Comparison of ENCODE assay signal across 25 cellular contexts in genomic region chr6:69945192-69945591, GRCh38.
A peak's percentile ranks its signal among the peaks of the same experiment; 100 is the strongest.
DNase-seq lines count a peak whose midpoint lies in the region; ATAC-seq and FAIRE-seq lines count a peak whose summit lies in the region.
"Had no signal": no experiment of that assay in that cellular context is flagged by ENCODE, and none has a peak within 500 bp of the region (broad histone marks: within the 10 kb centered on the region; RNA-seq: fewer than 3 reads in every experiment).

No MANE protein-coding gene starts in this region.

- peak; percentile 57 for ATAC-seq in activated naive CD8-positive, alpha-beta T cell treated with anti-CD3 and anti-CD28 coated beads, Interleukin-2, amount 50 U/mL, for 24 hours
- ATAC-seq in activated T-helper 17 cell treated with anti-CD3 and anti-CD28 coated beads, Interleukin-2, amount 50 U/mL, for 72 hours (replicated peaks): peak; percentile 56
- ATAC-seq in HG02970 (IDR thresholded peaks at IDR 0.05; ENCODE audit: low FRiP score, unreplicated experiment) (no peak), HG02759 (IDR thresholded peaks at IDR 0.05; ENCODE audit: unreplicated experiment) (no peak)

- H3K27ac ChIP-seq in small intestine (ENCODE audit: low read depth in 1 of 2, low read length in 1 of 2): no peak overlapping the region
- H3K27ac ChIP-seq: BLaER1 had no signal

- H3K27me3 ChIP-seq in small intestine (ENCODE audit: control insufficient read depth in 2 of 2, insufficient read depth in 2 of 2, low read length in 2 of 2): no peaks in the 10 kb centered on the region
- H3K27me3 ChIP-seq: BE2C, BLaER1 had no signal

- no peaks in the 10 kb centered on the region for H3K9me3 Mint-ChIP-seq in activated naive CD8-positive, alpha-beta T cell treated with anti-CD3 and anti-CD28 coated beads, Interleukin-2, amount 50 U/mL, for 24 hours
- no peaks in the 10 kb centered on the region for H3K9me3 Mint-ChIP-seq in activated naive CD8-positive, alpha-beta T cell treated with anti-CD3 and anti-CD28 coated beads for 36 hours
- no peaks in the 10 kb centered on the region for H3K9me3 Mint-ChIP-seq in activated T-helper 17 cell treated with anti-CD3 and anti-CD28 coated beads, Interleukin-2, amount 50 U/mL, for 72 hours
- H3K9me3 Mint-ChIP-seq: CD4-positive, alpha-beta memory T cell; CD8-positive, alpha-beta memory T cell had no signal

- WGBS in small intestine, 3 donors: 60 to 87% (median 74%) methylated on average over 1 of the region's 1 CpG

- no peaks in the 10 kb centered on the region for H3K36me3 Mint-ChIP-seq in activated naive CD8-positive, alpha-beta T cell treated with anti-CD3 and anti-CD28 coated beads, Interleukin-2, amount 50 U/mL, for 24 hours (ENCODE audit: low read depth)
- H3K36me3 Mint-ChIP-seq in activated naive CD8-positive, alpha-beta T cell treated with anti-CD3 and anti-CD28 coated beads for 36 hours: no peaks in the 10 kb centered on the region
- H3K36me3 Mint-ChIP-seq in activated T-helper 17 cell treated with anti-CD3 and anti-CD28 coated beads, Interleukin-2, amount 50 U/mL, for 72 hours (ENCODE audit: low read depth): no peaks in the 10 kb centered on the region
- H3K36me3 Mint-ChIP-seq: CD14-positive monocyte; CD4-positive, alpha-beta memory T cell; CD4-positive, CD25-positive, alpha-beta regulatory T cell; CD8-positive, alpha-beta memory T cell had no signal

- no peaks in the 10 kb centered on the region for H3K4me1 ChIP-seq in small intestine (ENCODE audit: control insufficient read depth in 2 of 2, insufficient read depth in 1 of 2, low read depth in 1 of 2, low read length in 1 of 2)
- H3K4me1 ChIP-seq: BE2C had no signal

- peaks cover 15% of the 10 kb centered on the region for H3K27me3 Mint-ChIP-seq in activated naive CD8-positive, alpha-beta T cell treated with anti-CD3 and anti-CD28 coated beads, Interleukin-2, amount 50 U/mL, for 24 hours
- H3K27me3 Mint-ChIP-seq in activated naive CD8-positive, alpha-beta T cell treated with anti-CD3 and anti-CD28 coated beads for 36 hours: peaks cover 25% of the 10 kb centered on the region
- peaks cover 14% of the 10 kb centered on the region for H3K27me3 Mint-ChIP-seq in activated T-helper 17 cell treated with anti-CD3 and anti-CD28 coated beads, Interleukin-2, amount 50 U/mL, for 72 hours
- H3K27me3 Mint-ChIP-seq: CD4-positive, CD25-positive, alpha-beta regulatory T cell had no signal

- no peak overlapping the region for H3K4me3 Mint-ChIP-seq in activated naive CD8-positive, alpha-beta T cell treated with anti-CD3 and anti-CD28 coated beads, Interleukin-2, amount 50 U/mL, for 24 hours
- H3K4me3 Mint-ChIP-seq in activated naive CD8-positive, alpha-beta T cell treated with anti-CD3 and anti-CD28 coated beads for 36 hours: no peak overlapping the region
- no peak overlapping the region for H3K4me3 Mint-ChIP-seq in activated T-helper 17 cell treated with anti-CD3 and anti-CD28 coated beads, Interleukin-2, amount 50 U/mL, for 72 hours
- H3K4me3 Mint-ChIP-seq: CD14-positive monocyte; CD4-positive, alpha-beta memory T cell; CD4-positive, CD25-positive, alpha-beta regulatory T cell; CD8-positive, alpha-beta memory T cell had no signal

- no peak for DNase-seq in activated naive CD8-positive, alpha-beta T cell treated with anti-CD3 and anti-CD28 coated beads, Interleukin-2, amount 50 U/mL, for 24 hours
- no peak for DNase-seq in activated naive CD8-positive, alpha-beta T cell treated with anti-CD3 and anti-CD28 coated beads for 36 hours
- DNase-seq in small intestine: no peak
- DNase-seq in LoVo (ENCODE audit: low spot score): no peak
- DNase-seq: 8988T; ACHN; BE2C; C1 segment of cervical spinal cord; CD4-positive, alpha-beta memory T cell; CD4-positive, CD25-positive, alpha-beta regulatory T cell; CD8-positive, alpha-beta memory T cell; COR-L47; DMS 273 treated with DMSO at 0.1 percent for 48 hours; DMS153; DMS53; DMS79; DND-41; EL; GF-D8 had no signal

- H3K4me3 ChIP-seq in small intestine (ENCODE audit: low read depth in 1 of 2, low read length in 2 of 2): no peak overlapping the region
- H3K4me3 ChIP-seq: BLaER1 had no signal

- peaks cover 8% of the 10 kb centered on the region for H3K4me1 Mint-ChIP-seq in activated naive CD8-positive, alpha-beta T cell treated with anti-CD3 and anti-CD28 coated beads, Interleukin-2, amount 50 U/mL, for 24 hours
- no peaks in the 10 kb centered on the region for H3K4me1 Mint-ChIP-seq in activated naive CD8-positive, alpha-beta T cell treated with anti-CD3 and anti-CD28 coated beads for 36 hours
- no peaks in the 10 kb centered on the region for H3K4me1 Mint-ChIP-seq in activated T-helper 17 cell treated with anti-CD3 and anti-CD28 coated beads, Interleukin-2, amount 50 U/mL, for 72 hours
- H3K4me1 Mint-ChIP-seq: CD14-positive monocyte; CD4-positive, alpha-beta memory T cell; CD4-positive, CD25-positive, alpha-beta regulatory T cell; CD8-positive, alpha-beta memory T cell had no signal

- no peak overlapping the region for H3K27ac Mint-ChIP-seq in activated naive CD8-positive, alpha-beta T cell treated with anti-CD3 and anti-CD28 coated beads, Interleukin-2, amount 50 U/mL, for 24 hours
- H3K27ac Mint-ChIP-seq in activated naive CD8-positive, alpha-beta T cell treated with anti-CD3 and anti-CD28 coated beads for 36 hours: no peak overlapping the region
- no peak overlapping the region for H3K27ac Mint-ChIP-seq in activated T-helper 17 cell treated with anti-CD3 and anti-CD28 coated beads, Interleukin-2, amount 50 U/mL, for 72 hours
- H3K27ac Mint-ChIP-seq: CD14-positive monocyte; CD4-positive, alpha-beta memory T cell; CD4-positive, CD25-positive, alpha-beta regulatory T cell; CD8-positive, alpha-beta memory T cell had no signal

- no peaks in the 10 kb centered on the region for H3K9me3 ChIP-seq in small intestine (ENCODE audit: control insufficient read depth, low read depth)
- H3K9me3 ChIP-seq: BE2C, BLaER1 had no signal

- no peaks in the 10 kb centered on the region for H3K36me3 ChIP-seq in small intestine (ENCODE audit: control insufficient read depth in 2 of 2, insufficient read depth in 2 of 2, low read length in 2 of 2)
- H3K36me3 ChIP-seq: BE2C, BLaER1 had no signal

- peak; percentile 57 for FAIRE-seq in small intestine (lab: Jason Lieb, UNC)
- FAIRE-seq: GM12891 had no signal

Comparison
In these comparisons a context has a peak if more than half of its experiments do, and no peak if none do; other contexts are left out.
1. ATAC-seq: peak in activated naive CD8-positive, alpha-beta T cell treated with anti-CD3 and anti-CD28 coated beads, Interleukin-2, amount 50 U/mL, for 24 hours (single experiment) and activated T-helper 17 cell treated with anti-CD3 and anti-CD28 coated beads, Interleukin-2, amount 50 U/mL, for 72 hours (single experiment); none in HG02970 (single experiment) and HG02759 (single experiment).